1 cellular context compared by ENCODE assay signal in the genomic region with DNA sequence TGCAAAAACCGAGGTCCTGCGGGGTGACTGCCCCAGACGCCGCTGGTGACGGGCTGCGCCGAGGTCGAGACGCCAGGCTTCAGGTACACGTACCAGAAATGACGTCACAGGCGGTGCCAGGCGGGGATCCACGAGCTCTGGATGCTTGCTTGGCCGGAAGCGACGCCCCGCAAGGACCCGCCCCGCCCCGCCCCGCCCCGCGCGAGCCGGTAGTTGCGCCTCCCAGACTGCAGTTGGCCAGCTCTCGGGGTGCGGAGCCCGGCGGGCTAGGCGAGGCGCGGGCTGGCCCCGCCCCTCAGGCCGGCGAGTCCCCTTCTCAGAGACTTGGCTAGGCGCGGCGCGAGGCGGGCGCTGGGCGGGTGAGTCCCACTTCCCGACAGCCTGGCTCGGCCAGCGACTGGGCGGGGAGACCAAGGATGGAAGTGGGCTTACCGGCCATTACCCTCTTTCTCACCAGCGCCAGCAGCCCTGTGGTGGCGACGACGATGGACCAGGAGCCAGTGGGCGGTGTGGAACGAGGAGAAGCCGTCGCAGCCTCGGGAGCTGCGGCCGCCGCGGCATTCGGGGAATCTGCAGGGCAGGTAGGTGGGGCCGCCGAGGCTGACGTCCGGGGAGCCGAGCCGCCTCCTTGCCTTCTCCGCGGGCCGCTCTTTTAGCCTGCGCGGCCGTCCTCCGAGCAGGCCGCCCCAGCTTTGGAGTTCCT.
TF ChIP-seq lines count a peak whose summit lies in the region.

A gene with protein sequence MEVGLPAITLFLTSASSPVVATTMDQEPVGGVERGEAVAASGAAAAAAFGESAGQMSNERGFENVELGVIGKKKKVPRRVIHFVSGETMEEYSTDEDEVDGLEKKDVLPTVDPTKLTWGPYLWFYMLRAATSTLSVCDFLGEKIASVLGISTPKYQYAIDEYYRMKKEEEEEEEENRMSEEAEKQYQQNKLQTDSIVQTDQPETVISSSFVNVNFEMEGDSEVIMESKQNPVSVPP (plus strand): TSS at position 225 of the 703 bp plus-strand sequence. CDS start 192 bp downstream, at position 417.

TF ChIP-seq in K562, 482 proteins besides CTCF, POLR2A, EP300 and RAD21 (continued from another document):
- peak in 2 of 3 experiments; percentile 20 to 56 for TF ChIP-seq YY1 (IDR thresholded peaks at IDR 0.05; ENCODE audit: borderline replicate concordance in 1 of 3, control insufficient read depth in 1 of 3, extremely low read depth in 1 of 3, insufficient read depth in 3 of 3, insufficient read length in 1 of 3, insufficient replicate concordance in 2 of 3, low read depth in 1 of 3, low read length in 2 of 3)
- TF ChIP-seq, protein P1, sequence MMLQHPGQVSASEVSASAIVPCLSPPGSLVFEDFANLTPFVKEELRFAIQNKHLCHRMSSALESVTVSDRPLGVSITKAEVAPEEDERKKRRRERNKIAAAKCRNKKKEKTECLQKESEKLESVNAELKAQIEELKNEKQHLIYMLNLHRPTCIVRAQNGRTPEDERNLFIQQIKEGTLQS (IDR thresholded peaks at IDR 0.05), result peak; percentile 95
- TF ChIP-seq, protein P1 (CRISPR knock-in tag; conservative IDR thresholded peaks at IDR 0.05), result no peak
- TF ChIP-seq NFE2 (IDR thresholded peaks at IDR 0.05; ENCODE audit: low read depth), result no peak
- TF ChIP-seq HDAC1 (IDR thresholded peaks at IDR 0.05), result peak in 1 of 2 experiments; percentile 42; a peak in 1 of 4 replicates
- TF ChIP-seq ZBTB1 (CRISPR knock-in tag; IDR thresholded peaks at IDR 0.05; ENCODE audit: borderline replicate concordance, low read depth), result 0 out of 2 replicates have a peak, but pooled peaks have one; percentile 31
- peak; percentile 28 for TF ChIP-seq FIP1L1 (IDR thresholded peaks at IDR 0.05; ENCODE audit: low read depth, low read length, poor library complexity, severe bottlenecking)
- TF ChIP-seq SAFB (IDR thresholded peaks at IDR 0.05; ENCODE audit: borderline replicate concordance, low read depth, low read length), result 0 out of 2 replicates have a peak, but pooled peaks have one; percentile 23
- peak; percentile 42; the same call in 1 of the 2 replicates for TF ChIP-seq KLF13 (tag; IDR thresholded peaks at IDR 0.05; ENCODE audit: borderline replicate concordance, low read depth)
- peak; percentile 96 for TF ChIP-seq CREM (IDR thresholded peaks at IDR 0.05; ENCODE audit: low read depth)
- no peak for TF ChIP-seq CTCFL (IDR thresholded peaks at IDR 0.05; ENCODE audit: borderline replicate concordance, insufficient read depth, low read depth, low read length, poor library complexity, severe bottlenecking)
- TF ChIP-seq RBBP5 (IDR thresholded peaks at IDR 0.05; ENCODE audit: borderline replicate concordance, insufficient read depth, low read length, poor library complexity, severe bottlenecking), result peak; percentile 77
- peak; percentile 62 for TF ChIP-seq ATF1 (CRISPR knock-in tag; IDR thresholded peaks at IDR 0.05)
- TF ChIP-seq ATF1 (tag; IDR thresholded peaks at IDR 0.05), result peak; percentile 97
- peak; percentile 76 for TF ChIP-seq CTBP1 (IDR thresholded peaks at IDR 0.05; ENCODE audit: borderline replicate concordance)
- peak; percentile 84 for TF ChIP-seq ZBTB12 (CRISPR knock-in tag; IDR thresholded peaks at IDR 0.05)
- no peak for TF ChIP-seq BCL6 (CRISPR knock-in tag; IDR thresholded peaks at IDR 0.05)
- TF ChIP-seq MAZ (CRISPR knock-in tag; conservative IDR thresholded peaks at IDR 0.05 in 1 of 2, IDR thresholded peaks at IDR 0.05 in 1 of 2), result peak; percentile 62 to 76; a peak in 3 of 4 replicates
- peak; percentile 57 for TF ChIP-seq TAF9B (IDR thresholded peaks at IDR 0.05; ENCODE audit: partially characterized antibody)
- no peak for TF ChIP-seq ZNF24 (IDR thresholded peaks at IDR 0.05)
- TF ChIP-seq EP400 (IDR thresholded peaks at IDR 0.05), result peak; percentile 82; the same call in 1 of the 2 replicates
- TF ChIP-seq, protein P2, sequence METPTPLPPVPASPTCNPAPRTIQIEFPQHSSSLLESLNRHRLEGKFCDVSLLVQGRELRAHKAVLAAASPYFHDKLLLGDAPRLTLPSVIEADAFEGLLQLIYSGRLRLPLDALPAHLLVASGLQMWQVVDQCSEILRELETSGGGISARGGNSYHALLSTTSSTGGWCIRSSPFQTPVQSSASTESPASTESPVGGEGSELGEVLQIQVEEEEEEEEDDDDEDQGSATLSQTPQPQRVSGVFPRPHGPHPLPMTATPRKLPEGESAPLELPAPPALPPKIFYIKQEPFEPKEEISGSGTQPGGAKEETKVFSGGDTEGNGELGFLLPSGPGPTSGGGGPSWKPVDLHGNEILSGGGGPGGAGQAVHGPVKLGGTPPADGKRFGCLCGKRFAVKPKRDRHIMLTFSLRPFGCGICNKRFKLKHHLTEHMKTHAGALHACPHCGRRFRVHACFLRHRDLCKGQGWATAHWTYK (CRISPR knock-in tag; IDR thresholded peaks at IDR 0.05), result no peak
- TF ChIP-seq, protein P3, sequence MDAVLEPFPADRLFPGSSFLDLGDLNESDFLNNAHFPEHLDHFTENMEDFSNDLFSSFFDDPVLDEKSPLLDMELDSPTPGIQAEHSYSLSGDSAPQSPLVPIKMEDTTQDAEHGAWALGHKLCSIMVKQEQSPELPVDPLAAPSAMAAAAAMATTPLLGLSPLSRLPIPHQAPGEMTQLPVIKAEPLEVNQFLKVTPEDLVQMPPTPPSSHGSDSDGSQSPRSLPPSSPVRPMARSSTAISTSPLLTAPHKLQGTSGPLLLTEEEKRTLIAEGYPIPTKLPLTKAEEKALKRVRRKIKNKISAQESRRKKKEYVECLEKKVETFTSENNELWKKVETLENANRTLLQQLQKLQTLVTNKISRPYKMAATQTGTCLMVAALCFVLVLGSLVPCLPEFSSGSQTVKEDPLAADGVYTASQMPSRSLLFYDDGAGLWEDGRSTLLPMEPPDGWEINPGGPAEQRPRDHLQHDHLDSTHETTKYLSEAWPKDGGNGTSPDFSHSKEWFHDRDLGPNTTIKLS (IDR thresholded peaks at IDR 0.05; ENCODE audit: borderline replicate concordance, low read depth), result peak; percentile 71
- 0 out of 2 replicates have a peak, but pooled peaks have one; percentile 40 for TF ChIP-seq NR3C1 (CRISPR knock-in tag; IDR thresholded peaks at IDR 0.05)
- TF ChIP-seq GABPB1 (CRISPR knock-in tag; IDR thresholded peaks at IDR 0.05), result peak; percentile 80
- no peak for TF ChIP-seq BRCA1 (IDR thresholded peaks at IDR 0.05)
- TF ChIP-seq BRCA1 (CRISPR knock-in tag; IDR thresholded peaks at IDR 0.05), result no peak
- 0 out of 2 replicates have a peak, but pooled peaks have one; percentile 32 for TF ChIP-seq MGA (IDR thresholded peaks at IDR 0.05)
- peak; percentile 36 to 37; a peak in 2 of 4 replicates for TF ChIP-seq SIN3A (IDR thresholded peaks at IDR 0.05; ENCODE audit: borderline replicate concordance in 2 of 2, control insufficient read depth in 1 of 2, low read depth in 2 of 2, low read length in 2 of 2)
- TF ChIP-seq, protein P4, sequence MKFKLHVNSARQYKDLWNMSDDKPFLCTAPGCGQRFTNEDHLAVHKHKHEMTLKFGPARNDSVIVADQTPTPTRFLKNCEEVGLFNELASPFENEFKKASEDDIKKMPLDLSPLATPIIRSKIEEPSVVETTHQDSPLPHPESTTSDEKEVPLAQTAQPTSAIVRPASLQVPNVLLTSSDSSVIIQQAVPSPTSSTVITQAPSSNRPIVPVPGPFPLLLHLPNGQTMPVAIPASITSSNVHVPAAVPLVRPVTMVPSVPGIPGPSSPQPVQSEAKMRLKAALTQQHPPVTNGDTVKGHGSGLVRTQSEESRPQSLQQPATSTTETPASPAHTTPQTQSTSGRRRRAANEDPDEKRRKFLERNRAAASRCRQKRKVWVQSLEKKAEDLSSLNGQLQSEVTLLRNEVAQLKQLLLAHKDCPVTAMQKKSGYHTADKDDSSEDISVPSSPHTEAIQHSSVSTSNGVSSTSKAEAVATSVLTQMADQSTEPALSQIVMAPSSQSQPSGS (CRISPR knock-in tag; IDR thresholded peaks at IDR 0.05), result peak; percentile 68
- TF ChIP-seq KDM5B (IDR thresholded peaks at IDR 0.05; ENCODE audit: insufficient replicate concordance, low read depth, low read length), result peak; percentile 85
TF ChIP-seq in K562: peak in this region for 74.
